ENCODE assay signal across 19 cellular contexts in genomic region chr5:32595118-32595517, GRCh38. TPM values are rescaled to one million over a fixed set of nuclear protein-coding genes. Genes with fewer than 3 reads are reported as not detected.
DNase-seq lines count a peak whose midpoint lies in the region; ATAC-seq, FAIRE-seq and TF ChIP-seq lines count a peak whose summit lies in the region.
"Had no signal": no experiment of that assay in that cellular context is flagged by ENCODE, and none has a peak within 500 bp of the region (broad histone marks: within the 10 kb centered on the region; RNA-seq: fewer than 3 reads in every experiment).

No MANE protein-coding gene starts in this region.

- H3K4me1 ChIP-seq in PC-3 (ENCODE audit: insufficient read depth, low read length) (peaks cover 12% of the 10 kb centered on the region), astrocyte (ENCODE audit: insufficient read depth, low read length) (peaks cover 8% of the 10 kb centered on the region)

- H3F3A ChIP-seq in PC-3 (ENCODE audit: low read length, unreplicated experiment): peaks cover 9% of the 10 kb centered on the region

- ATAC-seq in PC-3 (peak; percentile 73), HG02798 (IDR thresholded peaks at IDR 0.05; ENCODE audit: poor library complexity, unreplicated experiment) (no peak), left cardiac atrium (no peak)
- ATAC-seq in stimulated activated naive CD8-positive, alpha-beta T cell treated with anti-CD3 and anti-CD28 coated beads, Interleukin-15, amount 100 ng/mL, for 72 hours: peak; percentile 90
- ATAC-seq: heart right ventricle, Right ventricle myocardium inferior had no signal

- peaks cover 72% of the 10 kb centered on the region for H3K4me1 Mint-ChIP-seq in activated naive CD4-positive, alpha-beta T cell treated with anti-CD3 and anti-CD28 coated beads for 36 hours (ENCODE audit: low read depth)
- peaks cover 27% of the 10 kb centered on the region for H3K4me1 Mint-ChIP-seq in astrocyte (ENCODE audit: low read depth, unreplicated experiment)
- peaks cover 67% of the 10 kb centered on the region for H3K4me1 Mint-ChIP-seq in stimulated activated naive CD8-positive, alpha-beta T cell treated with anti-CD3 and anti-CD28 coated beads, Interleukin-15, amount 100 ng/mL, for 72 hours

- no TSS peak for BruUV-seq in PC-3 (replicated peaks; lab: Mats Ljungman, UMichigan)

- H3K27me3 Mint-ChIP-seq in activated naive CD4-positive, alpha-beta T cell treated with anti-CD3 and anti-CD28 coated beads for 36 hours (ENCODE audit: low read depth): no peaks in the 10 kb centered on the region
- no peaks in the 10 kb centered on the region for H3K27me3 Mint-ChIP-seq in astrocyte (ENCODE audit: low read depth, unreplicated experiment)
- H3K27me3 Mint-ChIP-seq in stimulated activated naive CD8-positive, alpha-beta T cell treated with anti-CD3 and anti-CD28 coated beads, Interleukin-15, amount 100 ng/mL, for 72 hours: no peaks in the 10 kb centered on the region
- H3K27me3 Mint-ChIP-seq: brain, IgD-negative memory B cell had no signal

- no peak overlapping the region for H3K9ac ChIP-seq in PC-3 (ENCODE audit: low read length)
- no peak overlapping the region for H3K9ac ChIP-seq in astrocyte (ENCODE audit: low read length)

- H3K27ac Mint-ChIP-seq in activated naive CD4-positive, alpha-beta T cell treated with anti-CD3 and anti-CD28 coated beads for 36 hours: peak overlapping the region; percentile 83
- peak overlapping the region; percentile 7 for H3K27ac Mint-ChIP-seq in astrocyte (ENCODE audit: unreplicated experiment)
- H3K27ac Mint-ChIP-seq in stimulated activated naive CD8-positive, alpha-beta T cell treated with anti-CD3 and anti-CD28 coated beads, Interleukin-15, amount 100 ng/mL, for 72 hours: peak overlapping the region in 1 of 2 donors; percentile 88
- H3K27ac Mint-ChIP-seq: IgD-negative memory B cell had no signal

- FAIRE-seq in astrocyte (lab: Jason Lieb, UNC): no peak
- FAIRE-seq: GM12892 had no signal

- H3K79me2 ChIP-seq in PC-3 (ENCODE audit: low read length) (peaks cover 69% of the 10 kb centered on the region), astrocyte (ENCODE audit: insufficient read depth, low read length) (peaks cover 83% of the 10 kb centered on the region)

- intact Hi-C loops in activated naive CD4-positive, alpha-beta T cell treated with anti-CD3 and anti-CD28 coated beads for 36 hours (cut with micrococcal nuclease): no loop called here
- intact Hi-C loops in PC-3 (cut with micrococcal nuclease) (no loop called here), left cardiac atrium (cut with DNase I) (no loop called here)

- H3K9me3 Mint-ChIP-seq in activated naive CD4-positive, alpha-beta T cell treated with anti-CD3 and anti-CD28 coated beads for 36 hours: no peaks in the 10 kb centered on the region
- H3K9me3 Mint-ChIP-seq in astrocyte (ENCODE audit: unreplicated experiment): no peaks in the 10 kb centered on the region
- H3K9me3 Mint-ChIP-seq in stimulated activated naive CD8-positive, alpha-beta T cell treated with anti-CD3 and anti-CD28 coated beads, Interleukin-15, amount 100 ng/mL, for 72 hours: no peaks in the 10 kb centered on the region
- H3K9me3 Mint-ChIP-seq: brain, IgD-negative memory B cell had no signal

- H4K20me1 ChIP-seq in PC-3 (ENCODE audit: low read length): peaks cover 46% of the 10 kb centered on the region
- peaks cover 73% of the 10 kb centered on the region for H4K20me1 ChIP-seq in astrocyte (ENCODE audit: insufficient read depth, low read length)

- H3K9me3 ChIP-seq in PC-3 (ENCODE audit: low read length): no peaks in the 10 kb centered on the region
- no peaks in the 10 kb centered on the region for H3K9me3 ChIP-seq in astrocyte (ENCODE audit: insufficient read depth, low read depth, low read length)
- H3K9me3 ChIP-seq: heart right ventricle had no signal

- H2AFZ ChIP-seq in PC-3 (ENCODE audit: low read length) (no peak overlapping the region), astrocyte (ENCODE audit: low read depth, low read length) (no peak overlapping the region)

- POLR2A ChIA-PET in PC-3 (lab: Charles Lee; ENCODE audit: unreplicated experiment): no interaction called here

- no peak overlapping the region for H3K4me3 Mint-ChIP-seq in activated naive CD4-positive, alpha-beta T cell treated with anti-CD3 and anti-CD28 coated beads for 36 hours
- no peak overlapping the region for H3K4me3 Mint-ChIP-seq in astrocyte (ENCODE audit: unreplicated experiment)
- H3K4me3 Mint-ChIP-seq in stimulated activated naive CD8-positive, alpha-beta T cell treated with anti-CD3 and anti-CD28 coated beads, Interleukin-15, amount 100 ng/mL, for 72 hours: peak overlapping the region in 1 of 2 donors; percentile 1
- H3K4me3 Mint-ChIP-seq: brain, IgD-negative memory B cell had no signal

- H3K4me2 ChIP-seq in PC-3 (ENCODE audit: low read length): no peak overlapping the region
- H3K4me2 ChIP-seq in astrocyte (ENCODE audit: low read length): no peak overlapping the region

- peaks cover 83% of the 10 kb centered on the region for H3K36me3 ChIP-seq in PC-3 (ENCODE audit: low read depth, low read length)
- H3K36me3 ChIP-seq in astrocyte (ENCODE audit: insufficient read depth, low read length): peaks cover 59% of the 10 kb centered on the region

- H3K36me3 Mint-ChIP-seq in activated naive CD4-positive, alpha-beta T cell treated with anti-CD3 and anti-CD28 coated beads for 36 hours (ENCODE audit: low read depth): peaks cover 68% of the 10 kb centered on the region
- H3K36me3 Mint-ChIP-seq in astrocyte (ENCODE audit: low read depth, unreplicated experiment): peaks cover 15% of the 10 kb centered on the region

- DNase-seq in activated naive CD4-positive, alpha-beta T cell treated with anti-CD3 and anti-CD28 coated beads for 36 hours: no peak
- no peak for DNase-seq in activated naive CD4-positive, alpha-beta T cell (lab: John Stamatoyannopoulos, UW)
- DNase-seq in PC-3 (no peak), astrocyte (ENCODE audit: low read depth) (no peak), NCI-H2107 treated with DMSO at 0.1 percent for 48 hours (lab: John Stamatoyannopoulos, UW; ENCODE audit: unreplicated experiment) (no peak), left cardiac atrium (no peak)
- no peak for DNase-seq in stimulated activated naive CD8-positive, alpha-beta T cell treated with anti-CD3 and anti-CD28 coated beads, Interleukin-15, amount 100 ng/mL, for 72 hours
- DNase-seq: DMS53, heart right ventricle, NCI-H2029 treated with DMSO at 0.1 percent for 48 hours, NCI-H446 treated with DMSO at 0.1 percent for 48 hours, nucleus accumbens had no signal

- H3K27ac ChIP-seq in PC-3 (ENCODE audit: low read length): no peak overlapping the region
- no peak overlapping the region for H3K27ac ChIP-seq in astrocyte (ENCODE audit: low read depth, low read length)
- H3K27ac ChIP-seq: coronary artery, VCaP had no signal

- H3K27me3 ChIP-seq in PC-3 (ENCODE audit: low read length) (no peaks in the 10 kb centered on the region), astrocyte (ENCODE audit: insufficient read depth, low read length) (no peaks in the 10 kb centered on the region)
- H3K27me3 ChIP-seq: heart right ventricle had no signal

- no peak overlapping the region for H3K4me3 ChIP-seq in PC-3 (ENCODE audit: low read length)
- no peak overlapping the region for H3K4me3 ChIP-seq in astrocyte (ENCODE audit: insufficient read depth, low read depth, low read length)
- H3K4me3 ChIP-seq: coronary artery, heart right ventricle had no signal

- TF ChIP-seq CTCF in PC-3 (conservative IDR thresholded peaks at IDR 0.05; ENCODE audit: low read depth, low read length): no peak
- no peak for TF ChIP-seq CTCF in astrocyte (IDR thresholded peaks at IDR 0.05; ENCODE audit: insufficient read depth, low read depth, low read length)

- CTCF ChIA-PET in activated naive CD4-positive, alpha-beta T cell treated with anti-CD3 and anti-CD28 coated beads for 36 hours (lab: Charles Lee): interaction anchor here (0.5 to 1.1 kb wide), 2 partner anchors 99 to 105 kb away, joined by 3 read pairs; no protein-coding TSS in a partner anchor
- CTCF ChIA-PET in PC-3 (lab: Charles Lee): no interaction called here

- H3K9me2 ChIP-seq in PC-3 (replicated peaks; ENCODE audit: low read length): no peaks in the 10 kb centered on the region

RNA-seq across cellular contexts. Expression of gene SUB1, which starts 9.8 kb away (rescaled TPM):
- 100 to 1,000 TPM; 397 to 400 TPM for total RNA-seq in activated naive CD4-positive, alpha-beta T cell treated with anti-CD3 and anti-CD28 coated beads for 36 hours
- total RNA-seq in PC-3 (2014; rRNA removed) (185 and 189 TPM in 2 replicates), astrocyte (219 and 235 TPM in 2 replicates), left cardiac atrium (100 to 1,000 TPM; 192 to 204 TPM)

Comparison
In these comparisons a context has a peak if more than half of its experiments do, and no peak if none do; other contexts are left out.
1. ATAC-seq: peak in PC-3 (single experiment) and stimulated activated naive CD8-positive, alpha-beta T cell treated with anti-CD3 and anti-CD28 coated beads, Interleukin-15, amount 100 ng/mL, for 72 hours (single experiment); none in HG02798 (single experiment) and left cardiac atrium (0 of 2).